ENCODE assay signal across 27 cellular contexts in the genomic region with DNA sequence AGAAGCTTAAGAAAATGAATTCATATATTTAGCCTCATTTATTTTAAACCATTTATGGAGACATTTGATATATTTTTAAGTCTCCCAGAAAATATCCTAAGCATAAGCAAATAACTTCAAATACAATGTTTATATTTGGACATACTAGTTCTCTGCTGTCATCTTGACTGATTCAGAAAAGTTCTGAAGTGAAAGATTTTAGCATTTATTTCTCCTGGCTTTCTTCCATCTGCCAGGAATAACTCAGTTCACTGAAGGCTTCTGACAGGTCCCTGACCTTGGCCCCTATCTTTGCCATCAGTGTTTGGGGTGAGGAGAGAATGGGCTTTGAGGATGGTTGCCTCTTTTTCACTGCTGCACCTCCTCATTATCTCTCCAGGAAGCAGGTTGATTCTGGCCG.
"Had no signal": no experiment of that assay in that cellular context is flagged by ENCODE, and none has a peak within 500 bp of the region (broad histone marks: within the 10 kb centered on the region; RNA-seq: fewer than 3 reads in every experiment).

No MANE protein-coding gene starts in this region.

- H3K36me3 ChIP-seq: gastrocnemius medialis, prostate gland, right atrium auricular region, sigmoid colon, spleen, tibial artery had no signal

- H3K27me3 Mint-ChIP-seq: naive B cell; natural killer cell treated with Interleukin-12 subunit alpha and Interleukin-12 subunit beta and Interleukin-15 and Interleukin-18, amount 100 ng/mL, for 72 hours; stimulated activated memory B cell treated with anti-CD40 and anti-IgM and Interleukin-4, amounts not matched to agents 10 μg/mL and 1 μg/mL and 100 μg/mL, for 72 hours; type B pancreatic cell had no signal

- H3K27ac ChIP-seq: dorsolateral prefrontal cortex, epithelial cell of prostate, gastrocnemius medialis, prostate gland, right atrium auricular region, sigmoid colon, skin epidermis, spleen, testis, tibial artery had no signal

- H3K27me3 ChIP-seq: gastrocnemius medialis, right atrium auricular region, sigmoid colon, spleen, testis, tibial artery had no signal

- H3K9me3 ChIP-seq: gastrocnemius medialis, mucosa of descending colon, prostate gland, right atrium auricular region, sigmoid colon, spleen, testis, tibial artery had no signal

- H3K36me3 Mint-ChIP-seq: memory B cell; naive B cell; natural killer cell treated with Interleukin-12 subunit alpha and Interleukin-12 subunit beta and Interleukin-15 and Interleukin-18, amount 100 ng/mL, for 72 hours; stimulated activated memory B cell treated with anti-CD40 and anti-IgM and Interleukin-4, amounts not matched to agents 10 μg/mL and 1 μg/mL and 100 μg/mL, for 72 hours had no signal

- H3K4me3 Mint-ChIP-seq: endodermal cell; memory B cell; naive B cell; natural killer cell treated with Interleukin-12 subunit alpha and Interleukin-12 subunit beta and Interleukin-15 and Interleukin-18, amount 100 ng/mL, for 72 hours; neural crest cell; stimulated activated memory B cell treated with anti-CD40 and anti-IgM and Interleukin-4, amounts not matched to agents 10 μg/mL and 1 μg/mL and 100 μg/mL, for 72 hours; type B pancreatic cell had no signal

- DNase-seq: dorsolateral prefrontal cortex; effector CD8-positive, alpha-beta T cell; endodermal cell; gastrocnemius medialis; head of caudate nucleus; kidney; mucosa of descending colon; naive B cell; sigmoid colon; spleen; stimulated activated CD4-positive, alpha-beta T cell treated with anti-CD3 and anti-CD28 coated beads, Interleukin-4, amount 100 ng/mL, for 4 hours; stimulated activated naive CD8-positive, alpha-beta T cell treated with anti-CD3 and anti-CD28 coated beads, Interleukin-15, Interleukin-2, amounts not matched to agents 100 U/mL and 50 U/mL, for 24 hours; substantia nigra; testis; tibial artery had no signal

- ATAC-seq: esophagus mucosa; gastrocnemius medialis; left lobe of liver; mucosa of descending colon; natural killer cell treated with Interleukin-12 subunit alpha and Interleukin-12 subunit beta and Interleukin-15 and Interleukin-18, amount 100 ng/mL, for 72 hours; stimulated activated memory B cell treated with anti-CD40 and anti-IgM and Interleukin-4, amounts not matched to agents 10 μg/mL and 1 μg/mL and 100 μg/mL, for 72 hours; stimulated activated naive CD8-positive, alpha-beta T cell treated with anti-CD3 and anti-CD28 coated beads, Interleukin-15, Interleukin-2, amounts not matched to agents 100 U/mL and 50 U/mL, for 24 hours had no signal

- H3K4me1 ChIP-seq: gastrocnemius medialis, prostate gland, right atrium auricular region, sigmoid colon, spleen, testis had no signal

- H3K4me3 ChIP-seq: dorsolateral prefrontal cortex, gastrocnemius medialis, lung, mucosa of descending colon, prostate gland, right atrium auricular region, sigmoid colon, skin epidermis, spleen, testis, tibial artery had no signal

- H3K4me1 Mint-ChIP-seq: endodermal cell; memory B cell; naive B cell; stimulated activated memory B cell treated with anti-CD40 and anti-IgM and Interleukin-4, amounts not matched to agents 10 μg/mL and 1 μg/mL and 100 μg/mL, for 72 hours had no signal

- H3K27ac Mint-ChIP-seq: endodermal cell; memory B cell; naive B cell; natural killer cell treated with Interleukin-12 subunit alpha and Interleukin-12 subunit beta and Interleukin-15 and Interleukin-18, amount 100 ng/mL, for 72 hours; stimulated activated memory B cell treated with anti-CD40 and anti-IgM and Interleukin-4, amounts not matched to agents 10 μg/mL and 1 μg/mL and 100 μg/mL, for 72 hours; type B pancreatic cell had no signal
